Comparison of ENCODE assay signal across 7 cellular contexts in genomic region chr20:18506744-18507143, GRCh38. TPM values are rescaled to one million over a fixed set of nuclear protein-coding genes. Genes with fewer than 3 reads are reported as not detected.
A peak's percentile ranks its signal among the peaks of the same experiment; 100 is the strongest.
DNase-seq lines count a peak whose midpoint lies in the region; ATAC-seq and TF ChIP-seq lines count a peak whose summit lies in the region.

No MANE protein-coding gene starts in this region.

- H3F3A ChIP-seq in SU-DHL-6 (ENCODE audit: insufficient read depth), result peaks cover 8% of the 10 kb centered on the region; the same call in 1 of the 2 replicates

- H3K27ac ChIP-seq in HUES48 (ENCODE audit: low read depth, low read length), result peak overlapping the region; percentile 100
- H3K27ac ChIP-seq in SU-DHL-6 (ENCODE audit: low read depth, low read length), result peak overlapping the region; percentile 96
- no peak overlapping the region for H3K27ac ChIP-seq in trophoblast cell (ENCODE audit: low read depth, low read length)

- no peaks in the 10 kb centered on the region; the same call in none of the 2 replicates for H3K4me1 ChIP-seq in HUES48 (ENCODE audit: control insufficient read depth, insufficient read depth, low read length)
- peaks cover 7 to 10% of the 10 kb centered on the region in 2 experiments for H3K4me1 ChIP-seq in trophoblast cell (ENCODE audit: control insufficient read depth in 1 of 2, insufficient read depth in 2 of 2, low read length in 2 of 2)

- no peak overlapping the region for H3K23ac ChIP-seq in trophoblast cell (ENCODE audit: low read length)

- H3K4me3 ChIP-seq in HUES48 (ENCODE audit: low read depth, low read length) (peak overlapping the region; percentile 94), SU-DHL-6 (ENCODE audit: insufficient read depth, low read length, poor library complexity, severe bottlenecking) (peak overlapping the region; percentile 80), trophoblast cell (ENCODE audit: low read depth, low read length) (no peak overlapping the region)

- DNase-seq in endothelial cell (ENCODE audit: low spot score) (no peak), trophoblast cell (no peak), Kasumi-1 (lab: John Stamatoyannopoulos, UW) (no peak)

- H3K36me3 ChIP-seq in HUES48 (ENCODE audit: control insufficient read depth, insufficient read depth, low read length) (peaks cover 21% of the 10 kb centered on the region), SU-DHL-6 (ENCODE audit: low read length) (peaks cover 16% of the 10 kb centered on the region; the same call in 1 of the 2 replicates), trophoblast cell (ENCODE audit: control insufficient read depth in 1 of 2, insufficient read depth in 2 of 2, low read length in 2 of 2) (peaks cover 2 to 8% of the 10 kb centered on the region in 2 experiments)

- H3K4me2 ChIP-seq in SU-DHL-6 (ENCODE audit: low read depth, low read length, poor library complexity, severe bottlenecking) (peak overlapping the region; percentile 75), trophoblast cell (ENCODE audit: low read length) (peak overlapping the region; percentile 73)

- H3K9me2 ChIP-seq in SU-DHL-6 (replicated peaks; ENCODE audit: insufficient read depth, low read length), result no peaks in the 10 kb centered on the region

- peak overlapping the region; percentile 68 for H4K8ac ChIP-seq in trophoblast cell (ENCODE audit: low read depth, low read length)

- H3K79me2 ChIP-seq in SU-DHL-6 (ENCODE audit: insufficient read depth, low read length) (peaks cover 15% of the 10 kb centered on the region), trophoblast cell (ENCODE audit: control insufficient read depth, insufficient read depth, low read length, poor library complexity) (peaks cover 5% of the 10 kb centered on the region)

- H3K9ac ChIP-seq in HUES48 (ENCODE audit: low read depth, low read length) (peak overlapping the region; percentile 97), SU-DHL-6 (ENCODE audit: low read length) (peak overlapping the region; percentile 82), trophoblast cell (ENCODE audit: low read length) (no peak overlapping the region)

- no peaks in the 10 kb centered on the region for H3K27me3 ChIP-seq in HUES48 (ENCODE audit: control insufficient read depth, insufficient read depth, low read length)
- H3K27me3 ChIP-seq in SU-DHL-6 (ENCODE audit: low read length), result no peaks in the 10 kb centered on the region
- no peaks in the 10 kb centered on the region for H3K27me3 ChIP-seq in trophoblast cell (ENCODE audit: insufficient read depth, low read length)

- H3K79me1 ChIP-seq in trophoblast cell (ENCODE audit: low read length), result peaks cover 3% of the 10 kb centered on the region

- H4K20me1 ChIP-seq in SU-DHL-6 (ENCODE audit: low read depth, low read length), result no peaks in the 10 kb centered on the region

- H4K91ac ChIP-seq in trophoblast cell (ENCODE audit: low read depth, low read length), result peak overlapping the region; percentile 32

- no peaks in the 10 kb centered on the region for H3K9me3 ChIP-seq in HUES48 (ENCODE audit: control insufficient read depth, insufficient read depth, low read length)
- no peaks in the 10 kb centered on the region for H3K9me3 ChIP-seq in SU-DHL-6 (ENCODE audit: insufficient read depth, low read length)
- no peaks in the 10 kb centered on the region for H3K9me3 ChIP-seq in trophoblast cell (ENCODE audit: insufficient read depth, low read depth, low read length)

- no peak overlapping the region for H3K18ac ChIP-seq in trophoblast cell (ENCODE audit: low read length)

- ATAC-seq in GM18909 (IDR thresholded peaks at IDR 0.05; ENCODE audit: poor library complexity, unreplicated experiment) (no peak), GM19397 (IDR thresholded peaks at IDR 0.05; ENCODE audit: unreplicated experiment) (no peak)

- peaks cover 8% of the 10 kb centered on the region for H3K36me3 Mint-ChIP-seq in endothelial cell (ENCODE audit: low read depth, unreplicated experiment)

- peak overlapping the region; percentile 100 for H3K4me3 Mint-ChIP-seq in endothelial cell (ENCODE audit: unreplicated experiment)

- H2BK5ac ChIP-seq in trophoblast cell (ENCODE audit: low read depth, low read length, poor library complexity), result no peak overlapping the region

- H3K4ac ChIP-seq in trophoblast cell (ENCODE audit: low read depth, low read length), result no peak overlapping the region

- H2AK5ac ChIP-seq in trophoblast cell (ENCODE audit: low read length), result no peak overlapping the region

- H4K12ac ChIP-seq in trophoblast cell (ENCODE audit: low read depth, low read length), result peak overlapping the region; percentile 17

- WGBS in trophoblast cell (ENCODE audit: extremely low coverage, insufficient coverage, insufficient read length), result no CpG with 5 or more reads among the region's 8 CpGs

- peak overlapping the region; percentile 80 for H2AFZ ChIP-seq in SU-DHL-6 (ENCODE audit: low read depth, low read length, severe bottlenecking)
- no peak overlapping the region for H2AFZ ChIP-seq in trophoblast cell (ENCODE audit: insufficient read depth, low read length, poor library complexity)

- H2BK120ac ChIP-seq in trophoblast cell (ENCODE audit: insufficient read depth, low read length, poor library complexity), result no peak overlapping the region

- peak overlapping the region; percentile 100 for H3K27ac Mint-ChIP-seq in endothelial cell (ENCODE audit: unreplicated experiment)

- H3K27me3 Mint-ChIP-seq in endothelial cell (ENCODE audit: unreplicated experiment), result peaks cover 2% of the 10 kb centered on the region

- TF ChIP-seq CTCF in SU-DHL-6 (IDR thresholded peaks at IDR 0.05; ENCODE audit: insufficient read depth, low read length, poor library complexity, severe bottlenecking) (no peak), endothelial cell (IDR thresholded peaks at IDR 0.05; ENCODE audit: unreplicated experiment) (no peak)

- H3K14ac ChIP-seq in trophoblast cell (ENCODE audit: low read length), result no peak overlapping the region

- no peak overlapping the region for H2BK12ac ChIP-seq in trophoblast cell (ENCODE audit: low read length)

- H3K9me3 Mint-ChIP-seq in endothelial cell (ENCODE audit: unreplicated experiment), result no peaks in the 10 kb centered on the region

- H3K4me1 Mint-ChIP-seq in endothelial cell (ENCODE audit: unreplicated experiment), result peaks cover 14% of the 10 kb centered on the region

RNA-seq across cellular contexts. Expression of gene SEC23B, which starts 1.0 kb away (rescaled TPM):
- 33.7 TPM for total RNA-seq in endothelial cell (ENCODE audit: unreplicated experiment)
- 52.2 and 54.2 TPM in 2 replicates for polyA plus RNA-seq in trophoblast cell (2013)

RNA-seq across cellular contexts. Expression of gene RBBP9, which starts 9.7 kb away (rescaled TPM):
- 16.7 TPM for total RNA-seq in endothelial cell (ENCODE audit: unreplicated experiment)
- polyA plus RNA-seq in trophoblast cell (2013), result 8.6 and 9.6 TPM in 2 replicates

RNA-seq across cellular contexts. Expression of gene POLR3F, which starts 39.6 kb away (rescaled TPM):
- 12.2 TPM for total RNA-seq in endothelial cell (ENCODE audit: unreplicated experiment)
- 7.1 and 7.6 TPM in 2 replicates for polyA plus RNA-seq in trophoblast cell (2013)

RNA-seq across cellular contexts. Expression of gene DZANK1, which starts 39.9 kb away (rescaled TPM):
- total RNA-seq in endothelial cell (ENCODE audit: unreplicated experiment), result 4.2 TPM
- 1.4 TPM in 2 replicates for polyA plus RNA-seq in trophoblast cell (2013)
